ENCODE assay signal across 8 cellular contexts in the genomic region with DNA sequence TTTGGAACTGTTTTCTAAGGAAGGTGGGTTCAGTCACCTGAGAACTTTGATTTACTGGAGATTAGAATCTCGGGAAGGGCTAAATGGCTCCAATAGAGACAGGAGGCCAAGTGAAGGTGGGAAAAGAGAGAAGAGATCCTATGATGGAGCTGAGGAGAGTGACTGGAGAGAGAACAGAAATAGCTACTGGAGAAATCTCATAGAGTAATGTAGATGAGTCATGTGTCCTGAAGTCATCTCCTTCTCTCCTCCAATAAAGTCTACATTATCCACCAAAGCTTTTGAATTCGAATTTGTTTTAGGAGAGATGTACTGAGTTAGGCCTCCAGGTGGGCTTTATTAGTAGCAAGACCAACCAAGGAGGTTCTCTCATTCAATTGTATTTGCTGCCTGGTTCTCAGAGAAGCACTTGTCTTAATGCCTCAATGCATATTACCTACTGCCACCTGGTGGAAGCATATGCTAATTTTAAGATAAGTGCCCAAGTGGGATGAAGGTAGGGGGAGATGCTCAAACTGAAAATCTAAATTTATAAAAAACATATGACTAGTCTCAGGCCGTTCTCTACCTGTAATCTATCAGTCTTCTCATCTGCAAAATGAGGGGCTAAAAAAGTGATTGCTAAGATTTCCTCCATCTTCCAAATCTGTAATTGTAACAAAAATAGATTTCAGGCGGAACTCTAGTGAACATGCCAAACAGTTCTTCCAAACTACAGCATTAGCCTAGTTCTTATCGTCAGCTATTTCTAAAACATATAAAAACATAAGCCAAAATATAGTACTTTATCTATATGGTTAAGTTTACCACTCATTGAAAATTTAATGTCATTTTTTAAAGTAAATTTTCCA. TPM values are rescaled to one million over a fixed set of nuclear protein-coding genes. Genes with fewer than 3 reads are reported as not detected.
DNase-seq lines count a peak whose midpoint lies in the region; ATAC-seq and TF ChIP-seq lines count a peak whose summit lies in the region.

No MANE protein-coding gene starts in this region.

- peaks cover 30% of the 10 kb centered on the region for H3K4me1 Mint-ChIP-seq in T-helper 17 cell

- H3K9me3 ChIP-seq in T-helper 17 cell (ENCODE audit: control insufficient read depth, low read length, poor library complexity, severe bottlenecking): no peaks in the 10 kb centered on the region
- H3K9me3 ChIP-seq in thyroid gland: no peaks in the 10 kb centered on the region

- H3K36me3 Mint-ChIP-seq in T-helper 17 cell (ENCODE audit: low read depth): peaks cover 9% of the 10 kb centered on the region

- no peak overlapping the region for H3K4me3 Mint-ChIP-seq in T-helper 17 cell

- H3K4me1 ChIP-seq in thyroid gland: no peaks in the 10 kb centered on the region

- peak overlapping the region; percentile 21 for H3K27ac Mint-ChIP-seq in T-helper 17 cell

- TF ChIP-seq CTCF in GM20000 (IDR thresholded peaks at IDR 0.05; ENCODE audit: extremely low read depth, missing control alignments) (peak; percentile 45), thyroid gland (IDR thresholded peaks at IDR 0.05) (peak in 5 of 6 experiments; percentile 15 to 68 (median 52))

- H3K36me3 ChIP-seq in thyroid gland: no peaks in the 10 kb centered on the region

- no peaks in the 10 kb centered on the region for H3K27me3 ChIP-seq in thyroid gland

- WGBS in thyroid gland, 2 donors: 54 to 67% methylated on average over 5 of the region's 5 CpGs

- intact Hi-C loops in thyroid gland (cut with DNase I): no loop called here

- DNase-seq in NCI-H748 (lab: John Stamatoyannopoulos, UW; ENCODE audit: unreplicated experiment) (peak; percentile 69), NCI-H748 treated with DMSO at 0.1 percent for 48 hours (lab: John Stamatoyannopoulos, UW) (no peak), GM20000 (ENCODE audit: low spot score) (peak; percentile 46), KBM-7 (peak; percentile 50), T-helper 17 cell (no peak), germinal center (ENCODE audit: low spot score) (peak; percentile 48), thyroid gland (no peak), HPDE6-E6E7 (ENCODE audit: extremely low spot score) (no peak)

- H3K27ac ChIP-seq in thyroid gland: no peak overlapping the region

- H3K27me3 Mint-ChIP-seq in T-helper 17 cell: no peaks in the 10 kb centered on the region

- H3K4me3 ChIP-seq in thyroid gland (replicated peaks in 1 of 3): no peak overlapping the region

- no peak for TF ChIP-seq POLR2A in thyroid gland (IDR thresholded peaks at IDR 0.05)

- in situ Hi-C loops in KBM-7 (cut with MboI; ENCODE audit: low pct_unique_long_range_greater_than_20kb, low sequenced_read_pairs): no loop called here

- peak; percentile 80 for ATAC-seq in T-helper 17 cell

RNA-seq across cellular contexts. Expression of a gene that starts 24.4 kb away (rescaled TPM):
- 10 to 100 TPM; 52.4 to 53.2 TPM for total RNA-seq in T-helper 17 cell
- total RNA-seq in thyroid gland: 1 to 10 TPM; 1.8 to 3.6 (median 1.9) TPM

Comparison
In these comparisons a context has a peak if more than half of its experiments do, and no peak if none do; other contexts are left out.
1. DNase-seq: peak in NCI-H748 (single experiment), GM20000 (single experiment), KBM-7 (single experiment) and germinal center (single experiment); none in NCI-H748 treated with DMSO at 0.1 percent for 48 hours (single experiment), T-helper 17 cell (0 of 3), thyroid gland (0 of 2) and HPDE6-E6E7 (single experiment).
2. RNA of a gene that starts 24.4 kb away (total RNA-seq): 52.4 to 53.2 TPM in T-helper 17 cell; 1.8 to 3.6 TPM in thyroid gland; every median in the first group is over 10 times any median in the second.